Comparison of ENCODE assay signal across 1 cellular context in the genomic region with DNA sequence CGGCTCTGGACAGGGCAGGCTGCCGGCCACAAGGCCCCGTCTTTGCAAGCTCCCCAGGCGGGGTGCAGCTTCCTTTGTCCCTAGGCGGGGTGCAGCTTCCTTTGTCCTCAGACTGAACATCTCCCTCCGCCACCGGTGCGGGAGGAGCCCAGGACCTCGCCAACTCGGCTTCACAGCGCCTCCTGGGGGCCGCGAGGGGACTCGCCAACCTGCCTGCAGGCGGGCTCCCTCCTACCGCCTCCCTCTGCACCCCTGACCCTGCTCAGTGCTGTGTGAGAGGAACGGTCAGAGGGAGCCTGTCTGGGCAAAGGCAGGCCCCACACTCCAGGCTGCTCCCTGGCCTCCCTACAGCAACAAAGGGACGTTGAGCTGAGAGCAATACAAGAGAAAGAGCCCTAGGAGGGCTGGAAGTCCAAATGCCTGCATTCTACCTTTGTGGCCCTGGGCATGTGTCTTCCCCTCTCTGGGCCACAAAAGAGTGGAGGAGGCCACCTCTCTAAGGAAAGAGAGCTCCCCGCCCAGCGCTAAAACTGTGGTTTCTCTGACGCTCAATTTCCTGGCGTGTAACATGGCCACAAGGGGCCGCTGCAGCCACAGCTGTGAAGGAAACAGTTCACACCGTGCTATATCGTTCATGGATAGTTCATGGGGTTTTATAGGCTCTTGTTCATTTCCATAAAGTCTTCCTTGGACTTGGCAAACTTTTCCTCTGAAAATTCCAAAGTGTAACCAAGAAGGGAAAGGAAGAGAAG.
TF ChIP-seq lines count a peak whose summit lies in the region.

No MANE protein-coding gene starts in this region.

TF ChIP-seq in endothelial cell of umbilical vein, 7 proteins besides CTCF, POLR2A, EP300 and RAD21:
- TF ChIP-seq MYC (IDR thresholded peaks at IDR 0.05; ENCODE audit: low read depth, low read length) (no peak), POLR2AphosphoS5 (IDR thresholded peaks at IDR 0.05; ENCODE audit: insufficient read depth, low read depth, low read length) (peak; percentile 44)
